27 cellular contexts compared by ENCODE assay signal in the genomic region with DNA sequence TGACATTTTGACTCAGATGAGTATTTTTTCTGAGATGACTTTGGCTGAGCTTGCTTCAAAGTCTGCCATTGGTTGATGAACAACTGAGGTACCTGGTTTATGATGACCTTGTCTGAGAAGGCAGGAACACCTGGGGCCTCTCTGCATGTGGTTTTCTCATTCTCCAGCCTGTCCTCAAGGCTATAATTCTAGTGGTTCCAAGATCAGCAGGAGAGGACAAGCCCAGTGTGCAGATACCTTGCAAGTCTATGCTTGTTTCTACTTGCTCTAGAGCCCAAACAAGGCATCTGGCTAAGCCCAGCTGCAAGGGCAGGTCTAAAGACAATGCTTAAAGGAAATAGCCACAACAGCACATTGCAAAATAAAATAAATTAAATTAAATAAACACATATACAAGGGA.
DNase-seq lines count a peak whose midpoint lies in the region; ATAC-seq, FAIRE-seq and TF ChIP-seq lines count a peak whose summit lies in the region.
"Had no signal": no experiment of that assay in that cellular context is flagged by ENCODE, and none has a peak within 500 bp of the region (broad histone marks: within the 10 kb centered on the region; RNA-seq: fewer than 3 reads in every experiment).

No MANE protein-coding gene starts in this region.

- H3K4me1 ChIP-seq in RWPE2 (ENCODE audit: insufficient read depth, poor library complexity, severe bottlenecking) = peaks cover 11% of the 10 kb centered on the region
- H3K4me1 ChIP-seq in foreskin keratinocyte = no peaks in the 10 kb centered on the region
- H3K4me1 ChIP-seq: BE2C, BLaER1 had no signal

- ATAC-seq in RWPE2 (ENCODE audit: low read depth) (peak; percentile 84), foreskin keratinocyte (peak; percentile 60), GM21381 (IDR thresholded peaks at IDR 0.05; ENCODE audit: unreplicated experiment) (no peak)
- ATAC-seq: GM12878 had no signal

- H3K27me3 ChIP-seq in RWPE2 (ENCODE audit: insufficient read depth, poor library complexity, severe bottlenecking) = no peaks in the 10 kb centered on the region
- H3K27me3 ChIP-seq in bronchial epithelial cell (ENCODE audit: control insufficient read depth, insufficient read depth, low read length) = no peaks in the 10 kb centered on the region
- H3K27me3 ChIP-seq in foreskin keratinocyte = no peaks in the 10 kb centered on the region
- H3K27me3 ChIP-seq: BE2C, BLaER1 had no signal

- no peaks in the 10 kb centered on the region for H3K4me1 Mint-ChIP-seq in immature natural killer cell
- H3K4me1 Mint-ChIP-seq: CD14-positive monocyte; CD4-positive, alpha-beta memory T cell; CD4-positive, CD25-positive, alpha-beta regulatory T cell; CD8-positive, alpha-beta memory T cell had no signal

- no peaks in the 10 kb centered on the region for H3K36me3 Mint-ChIP-seq in immature natural killer cell
- H3K36me3 Mint-ChIP-seq: CD14-positive monocyte; CD4-positive, alpha-beta memory T cell; CD4-positive, CD25-positive, alpha-beta regulatory T cell; CD8-positive, alpha-beta memory T cell had no signal

- H3K9me3 ChIP-seq in RWPE2 (ENCODE audit: severe bottlenecking) = no peaks in the 10 kb centered on the region
- H3K9me3 ChIP-seq: BE2C, BLaER1 had no signal

- no peak for FAIRE-seq in bronchial epithelial cell (lab: Jason Lieb, UNC)
- FAIRE-seq: A204.1, GM12878, GM12892, GM18507 had no signal

- H3K27ac ChIP-seq in RWPE2 (ENCODE audit: poor library complexity, severe bottlenecking) (peak overlapping the region; percentile 31), foreskin keratinocyte (no peak overlapping the region)
- H3K27ac ChIP-seq: BLaER1 had no signal

- H3K36me3 ChIP-seq in RWPE2 (ENCODE audit: low read depth) (no peaks in the 10 kb centered on the region), bronchial epithelial cell (ENCODE audit: control insufficient read depth, insufficient read depth, low read length) (no peaks in the 10 kb centered on the region)
- H3K36me3 ChIP-seq: BE2C, BLaER1 had no signal

- H3K27ac Mint-ChIP-seq in immature natural killer cell = no peak overlapping the region
- H3K27ac Mint-ChIP-seq: CD14-positive monocyte; CD4-positive, alpha-beta memory T cell; CD4-positive, CD25-positive, alpha-beta regulatory T cell; CD8-positive, alpha-beta memory T cell had no signal

- no peak for DNase-seq in RWPE2 (ENCODE audit: low spot score)
- DNase-seq in bronchial epithelial cell (ENCODE audit: low read depth) = peak; percentile 89
- DNase-seq in epithelial cell of esophagus (ENCODE audit: low read depth) = peak; percentile 86
- peak; percentile 80 to 88 for DNase-seq in foreskin keratinocyte
- DNase-seq in immature natural killer cell = no peak
- DNase-seq in kidney tubule cell (ENCODE audit: low spot score) = no peak
- DNase-seq: 8988T; ACHN; BE2C; C1 segment of cervical spinal cord; CD4-positive, alpha-beta memory T cell; CD4-positive, CD25-positive, alpha-beta regulatory T cell; CD8-positive, alpha-beta memory T cell; COR-L47; DMS 273 treated with DMSO at 0.1 percent for 48 hours; DMS153; DMS53; DND-41; EL; GDM1 had no signal

- H3K4me3 ChIP-seq in RWPE2 (ENCODE audit: severe bottlenecking) (no peak overlapping the region), bronchial epithelial cell (ENCODE audit: low read depth, low read length) (no peak overlapping the region), epithelial cell of esophagus (ENCODE audit: low read length) (no peak overlapping the region)
- H3K4me3 ChIP-seq: BLaER1, GM12878 had no signal

- no peak for TF ChIP-seq CTCF in RWPE2 (IDR thresholded peaks at IDR 0.05; ENCODE audit: poor library complexity, severe bottlenecking)
- TF ChIP-seq CTCF in bronchial epithelial cell (IDR thresholded peaks at IDR 0.05; ENCODE audit: insufficient read depth, low read length, severe bottlenecking) = no peak
- no peak for TF ChIP-seq CTCF in epithelial cell of esophagus (IDR thresholded peaks at IDR 0.05; ENCODE audit: insufficient read depth, low read depth, low read length, missing control alignments)
- no peak for TF ChIP-seq CTCF in foreskin keratinocyte (conservative IDR thresholded peaks at IDR 0.05)

- no peaks in the 10 kb centered on the region for H3K27me3 Mint-ChIP-seq in immature natural killer cell (ENCODE audit: low read depth in 3 of 3)
- H3K27me3 Mint-ChIP-seq: CD4-positive, alpha-beta memory T cell; CD4-positive, CD25-positive, alpha-beta regulatory T cell; CD8-positive, alpha-beta memory T cell had no signal

- H3K4me3 Mint-ChIP-seq in immature natural killer cell = no peak overlapping the region
- H3K4me3 Mint-ChIP-seq: CD14-positive monocyte; CD4-positive, alpha-beta memory T cell; CD4-positive, CD25-positive, alpha-beta regulatory T cell; CD8-positive, alpha-beta memory T cell had no signal

- peaks cover 0 to 4% (median 0%) of the 10 kb centered on the region in 6 donors for H3K9me3 Mint-ChIP-seq in immature natural killer cell
- H3K9me3 Mint-ChIP-seq: CD4-positive, CD25-positive, alpha-beta regulatory T cell had no signal

Comparison
In these comparisons a context has a peak if more than half of its experiments do, and no peak if none do; other contexts are left out.
1. DNase-seq: peak in bronchial epithelial cell (single experiment), epithelial cell of esophagus (single experiment) and foreskin keratinocyte (2 of 2); none in RWPE2 (single experiment), immature natural killer cell (0 of 3) and kidney tubule cell (single experiment).